In the genomic region with DNA sequence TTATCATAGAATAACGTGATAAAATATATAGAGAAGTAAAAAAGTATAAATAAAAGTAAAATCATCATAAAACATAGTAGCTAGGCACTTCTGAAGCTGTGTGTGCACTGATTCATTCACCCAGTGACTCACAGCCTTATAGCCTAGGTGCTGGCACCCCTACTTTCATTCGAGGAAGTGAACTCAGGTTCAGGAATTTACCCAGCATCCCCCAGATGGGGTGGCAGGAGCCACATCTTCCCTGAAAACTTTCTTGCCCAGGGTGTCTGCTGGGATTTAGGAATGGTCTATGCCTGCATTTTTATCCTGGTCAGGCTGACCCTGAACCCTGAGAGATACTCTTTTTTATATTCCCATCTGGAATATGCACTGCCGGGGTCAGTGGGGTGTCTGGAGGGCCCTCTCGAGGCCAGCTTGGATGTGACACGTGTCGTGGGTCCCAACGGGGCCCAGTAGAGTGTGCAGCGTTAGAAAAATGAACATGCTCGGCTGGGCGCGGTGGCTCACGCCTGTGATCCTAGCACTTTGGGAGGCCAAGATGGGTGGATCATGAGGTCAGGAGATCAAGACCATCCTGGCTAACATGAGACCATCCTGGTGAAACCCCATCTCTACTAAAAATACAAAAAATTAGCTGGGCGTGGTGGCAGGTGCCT, we compare ENCODE assay signal across 11 cellular contexts. TPM values are rescaled to one million over a fixed set of nuclear protein-coding genes. Genes with fewer than 3 reads are reported as not detected.
A peak's percentile ranks its signal among the peaks of the same experiment; 100 is the strongest.
DNase-seq lines count a peak whose midpoint lies in the region; ATAC-seq and TF ChIP-seq lines count a peak whose summit lies in the region.
"Had no signal": no experiment of that assay in that cellular context is flagged by ENCODE, and none has a peak within 500 bp of the region (broad histone marks: within the 10 kb centered on the region; RNA-seq: fewer than 3 reads in every experiment).

No MANE protein-coding gene starts in this region.

- H3K4me3 ChIP-seq in AG10803 (ENCODE audit: low read length) (no peak overlapping the region), brain microvascular endothelial cell (ENCODE audit: low read depth, low read length) (no peak overlapping the region), smooth muscle cell (no peak overlapping the region)
- H3K4me3 ChIP-seq: uterus had no signal

- no peaks in the 10 kb centered on the region for H3K79me2 ChIP-seq in smooth muscle cell (ENCODE audit: low read depth)

- WGBS in smooth muscle cell (ENCODE audit: low lambda C conversion rate), result 92% methylated on average over 13 of the region's 13 CpGs

- no peaks in the 10 kb centered on the region for H4K20me1 ChIP-seq in smooth muscle cell (ENCODE audit: low read depth)

- no peaks in the 10 kb centered on the region for H3K4me1 ChIP-seq in smooth muscle cell (ENCODE audit: low read depth)
- H3K4me1 ChIP-seq: uterus had no signal

- H3K9me3 ChIP-seq in smooth muscle cell (replicated peaks; ENCODE audit: low read depth), result no peaks in the 10 kb centered on the region
- H3K9me3 ChIP-seq: uterus had no signal

- H3F3A ChIP-seq in smooth muscle cell (ENCODE audit: low read depth), result no peaks in the 10 kb centered on the region

- peak; percentile 76 for DNase-seq in AG10803 (ENCODE audit: low read depth)
- DNase-seq in LoVo (ENCODE audit: low spot score), result peak; percentile 57
- DNase-seq in brain microvascular endothelial cell, result peak; percentile 74
- DNase-seq in kidney tubule cell (ENCODE audit: low spot score), result peak; percentile 88
- no peak for DNase-seq in epidermal melanocyte (ENCODE audit: insufficient read length, low spot score)
- no peak for DNase-seq in HuH-7 (ENCODE audit: low spot score)
- no peak for DNase-seq in smooth muscle cell (lab: John Stamatoyannopoulos, UW; ENCODE audit: unreplicated experiment)
- DNase-seq: CD4-positive, alpha-beta T cell; KG1; uterus had no signal

- TF ChIP-seq CTCF in AG10803 (conservative IDR thresholded peaks at IDR 0.05; ENCODE audit: low read length) (no peak), brain microvascular endothelial cell (IDR thresholded peaks at IDR 0.05; ENCODE audit: low read depth, low read length, missing control alignments) (no peak), smooth muscle cell (IDR thresholded peaks at IDR 0.05; ENCODE audit: borderline replicate concordance, insufficient read depth, poor library complexity, severe bottlenecking) (no peak)

- no peak overlapping the region for H2AFZ ChIP-seq in smooth muscle cell (ENCODE audit: low read depth)

- H3K36me3 ChIP-seq in brain microvascular endothelial cell (replicated peaks) (no peaks in the 10 kb centered on the region), smooth muscle cell (ENCODE audit: low read depth) (no peaks in the 10 kb centered on the region)
- H3K36me3 ChIP-seq: uterus had no signal

- ATAC-seq in HG02981 (IDR thresholded peaks at IDR 0.05; ENCODE audit: unreplicated experiment), result no peak

- no peaks in the 10 kb centered on the region for H3K27me3 ChIP-seq in brain microvascular endothelial cell (replicated peaks)
- no peaks in the 10 kb centered on the region for H3K27me3 ChIP-seq in smooth muscle cell (ENCODE audit: low read depth)
- H3K27me3 ChIP-seq: uterus had no signal

- in situ Hi-C loops in brain microvascular endothelial cell (cut with HindIII; ENCODE audit: low pct_ligation_motif_present, low sequenced_read_pairs), result no loop called here

- H3K4me2 ChIP-seq in smooth muscle cell, result no peak overlapping the region

- H3K9ac ChIP-seq in smooth muscle cell (ENCODE audit: low read depth), result no peak overlapping the region

- H3K27ac ChIP-seq in brain microvascular endothelial cell (no peak overlapping the region), smooth muscle cell (ENCODE audit: low read depth) (no peak overlapping the region)
- H3K27ac ChIP-seq: uterus had no signal

RNA-seq across cellular contexts. Expression of gene TMEM132B, which starts 45.1 kb away (rescaled TPM):
- total RNA-seq in smooth muscle cell, result 0.04 TPM in 1 of 2 replicates, not detected in the other
- polyA plus RNA-seq in smooth muscle cell, result 0.21 TPM in 1 of 2 replicates, not detected in the other
- total RNA-seq: CD4-positive, alpha-beta T cell had no signal

Comparison
In these comparisons a context has a peak if more than half of its experiments do, and no peak if none do; other contexts are left out.
1. DNase-seq: peak in AG10803 (single experiment), LoVo (single experiment), brain microvascular endothelial cell (single experiment) and kidney tubule cell (single experiment); none in epidermal melanocyte (single experiment), HuH-7 (single experiment) and smooth muscle cell (single experiment).